In the genomic region with DNA sequence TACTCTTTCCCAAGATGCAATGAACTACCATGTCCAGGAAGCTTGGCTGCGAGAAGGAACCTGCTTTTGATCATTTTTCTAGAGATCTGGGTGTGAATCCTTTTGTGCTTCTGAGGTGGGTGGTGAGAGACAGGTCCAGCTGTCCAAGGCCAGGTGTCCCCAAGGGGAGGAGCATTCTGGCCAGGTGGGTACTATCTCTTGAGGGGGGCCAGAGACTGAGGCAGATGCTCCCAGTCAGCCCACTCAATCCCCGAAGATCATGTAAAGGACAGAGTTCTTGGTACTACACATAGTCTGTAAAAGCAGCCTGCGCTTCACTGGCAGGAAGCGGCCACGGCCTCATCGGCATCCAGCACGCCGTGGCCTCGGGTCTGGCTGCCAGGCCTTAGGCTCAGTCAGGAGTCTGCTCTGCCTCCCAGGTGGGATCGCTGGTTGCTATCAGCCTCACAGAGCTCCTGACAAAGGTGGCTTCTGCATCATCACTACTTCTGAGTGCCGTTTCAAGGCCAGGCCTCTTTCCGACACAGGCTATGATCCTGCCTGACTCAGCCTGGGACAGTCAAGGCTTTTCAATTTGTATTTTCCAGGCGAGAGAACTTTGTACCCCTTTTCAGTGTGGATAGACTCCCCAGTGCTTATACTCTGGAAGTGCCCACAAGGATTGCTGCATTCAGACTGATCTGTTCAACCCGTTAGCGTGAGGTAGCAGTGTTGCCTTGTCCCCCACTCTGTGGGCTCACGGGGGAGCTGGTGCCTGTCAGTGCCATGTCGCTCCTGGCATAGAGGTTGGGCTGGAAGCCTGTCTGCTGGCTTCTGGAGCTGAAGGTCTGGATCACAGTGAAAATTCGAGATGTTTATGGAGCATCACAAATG, we compare ENCODE assay signal across 1 cellular context.
A peak's percentile ranks its signal among the peaks of the same experiment; 100 is the strongest.
TF ChIP-seq lines count a peak whose summit lies in the region.

No MANE protein-coding gene starts in this region.

TF ChIP-seq in HepG2, 621 proteins besides CTCF, POLR2A, EP300 and RAD21 (continued from another document and continues in another):
- TF ChIP-seq, protein P1, sequence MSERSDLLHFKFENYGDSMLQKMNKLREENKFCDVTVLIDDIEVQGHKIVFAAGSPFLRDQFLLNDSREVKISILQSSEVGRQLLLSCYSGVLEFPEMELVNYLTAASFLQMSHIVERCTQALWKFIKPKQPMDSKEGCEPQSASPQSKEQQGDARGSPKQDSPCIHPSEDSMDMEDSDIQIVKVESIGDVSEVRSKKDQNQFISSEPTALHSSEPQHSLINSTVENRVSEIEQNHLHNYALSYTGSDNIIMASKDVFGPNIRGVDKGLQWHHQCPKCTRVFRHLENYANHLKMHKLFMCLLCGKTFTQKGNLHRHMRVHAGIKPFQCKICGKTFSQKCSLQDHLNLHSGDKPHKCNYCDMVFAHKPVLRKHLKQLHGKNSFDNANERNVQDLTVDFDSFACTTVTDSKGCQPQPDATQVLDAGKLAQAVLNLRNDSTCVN (CRISPR knock-in tag; IDR thresholded peaks at IDR 0.05; ENCODE audit: borderline replicate concordance) = no peak
- TF ChIP-seq SNRNP70 (IDR thresholded peaks at IDR 0.05; ENCODE audit: low read depth, low read length) (no peak), ZNF737 (CRISPR knock-in tag; IDR thresholded peaks at IDR 0.05; ENCODE audit: borderline replicate concordance) (no peak), MAZ (IDR thresholded peaks at IDR 0.05; ENCODE audit: borderline replicate concordance, low read depth, low read length) (no peak), MAZ (CRISPR knock-in tag; IDR thresholded peaks at IDR 0.05; ENCODE audit: low read depth) (no peak), BCL6 (CRISPR knock-in tag; IDR thresholded peaks at IDR 0.05) (0 out of 2 replicates have a peak, but pooled peaks have one; percentile 13), FOSL1 (CRISPR knock-in tag; IDR thresholded peaks at IDR 0.05; ENCODE audit: borderline replicate concordance) (no peak), RFX5 (IDR thresholded peaks at IDR 0.05; ENCODE audit: low read depth, low read length) (no peak), ZSCAN29 (CRISPR knock-in tag; conservative IDR thresholded peaks at IDR 0.05) (0 out of 2 replicates have a peak, but pooled peaks have one; percentile 29), SP4 (CRISPR knock-in tag; IDR thresholded peaks at IDR 0.05) (0 out of 2 replicates have a peak, but pooled peaks have one; percentile 45), MXI1 (IDR thresholded peaks at IDR 0.05; ENCODE audit: borderline replicate concordance, low read depth, low read length) (no peak; the same call in 2 of the 3 replicates), ZNF577 (CRISPR knock-in tag; IDR thresholded peaks at IDR 0.05; ENCODE audit: borderline replicate concordance, low read depth) (no peak), ZNF766 (CRISPR knock-in tag; IDR thresholded peaks at IDR 0.05; ENCODE audit: borderline replicate concordance) (no peak), FOXK2 (IDR thresholded peaks at IDR 0.05) (no peak), POLR2AphosphoS5 (IDR thresholded peaks at IDR 0.05; ENCODE audit: low read depth, low read length) (no peak), HCFC1 (IDR thresholded peaks at IDR 0.05; ENCODE audit: low read depth, low read length) (no peak), SKI (IDR thresholded peaks at IDR 0.05; ENCODE audit: partially characterized antibody) (no peak), ZNF329 (CRISPR knock-in tag; IDR thresholded peaks at IDR 0.05; ENCODE audit: low read depth) (no peak), CHCHD3 (CRISPR knock-in tag; IDR thresholded peaks at IDR 0.05) (no peak), CCAR2 (optimal IDR thresholded peaks at IDR 0.05; ENCODE audit: low read depth, low read length) (no peak), ZBTB1 (CRISPR knock-in tag; IDR thresholded peaks at IDR 0.05; ENCODE audit: borderline replicate concordance) (no peak), ZBTB8A (CRISPR knock-in tag; IDR thresholded peaks at IDR 0.05; ENCODE audit: borderline replicate concordance, low read depth) (no peak), ZBTB20 (CRISPR knock-in tag; IDR thresholded peaks at IDR 0.05; ENCODE audit: borderline replicate concordance, low read depth) (no peak; the same call in none of the 2 replicates), STAT5B (CRISPR knock-in tag; IDR thresholded peaks at IDR 0.05) (no peak), ZNF570 (CRISPR knock-in tag; IDR thresholded peaks at IDR 0.05; ENCODE audit: borderline replicate concordance) (no peak), KLF9 (CRISPR knock-in tag; IDR thresholded peaks at IDR 0.05; ENCODE audit: low read depth) (no peak; the same call in 1 of the 2 replicates)
- TF ChIP-seq, protein P2, sequence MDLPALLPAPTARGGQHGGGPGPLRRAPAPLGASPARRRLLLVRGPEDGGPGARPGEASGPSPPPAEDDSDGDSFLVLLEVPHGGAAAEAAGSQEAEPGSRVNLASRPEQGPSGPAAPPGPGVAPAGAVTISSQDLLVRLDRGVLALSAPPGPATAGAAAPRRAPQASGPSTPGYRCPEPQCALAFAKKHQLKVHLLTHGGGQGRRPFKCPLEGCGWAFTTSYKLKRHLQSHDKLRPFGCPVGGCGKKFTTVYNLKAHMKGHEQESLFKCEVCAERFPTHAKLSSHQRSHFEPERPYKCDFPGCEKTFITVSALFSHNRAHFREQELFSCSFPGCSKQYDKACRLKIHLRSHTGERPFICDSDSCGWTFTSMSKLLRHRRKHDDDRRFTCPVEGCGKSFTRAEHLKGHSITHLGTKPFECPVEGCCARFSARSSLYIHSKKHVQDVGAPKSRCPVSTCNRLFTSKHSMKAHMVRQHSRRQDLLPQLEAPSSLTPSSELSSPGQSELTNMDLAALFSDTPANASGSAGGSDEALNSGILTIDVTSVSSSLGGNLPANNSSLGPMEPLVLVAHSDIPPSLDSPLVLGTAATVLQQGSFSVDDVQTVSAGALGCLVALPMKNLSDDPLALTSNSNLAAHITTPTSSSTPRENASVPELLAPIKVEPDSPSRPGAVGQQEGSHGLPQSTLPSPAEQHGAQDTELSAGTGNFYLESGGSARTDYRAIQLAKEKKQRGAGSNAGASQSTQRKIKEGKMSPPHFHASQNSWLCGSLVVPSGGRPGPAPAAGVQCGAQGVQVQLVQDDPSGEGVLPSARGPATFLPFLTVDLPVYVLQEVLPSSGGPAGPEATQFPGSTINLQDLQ (CRISPR knock-in tag; IDR thresholded peaks at IDR 0.05) = no peak; the same call in 1 of the 2 replicates
- TF ChIP-seq, protein P3, sequence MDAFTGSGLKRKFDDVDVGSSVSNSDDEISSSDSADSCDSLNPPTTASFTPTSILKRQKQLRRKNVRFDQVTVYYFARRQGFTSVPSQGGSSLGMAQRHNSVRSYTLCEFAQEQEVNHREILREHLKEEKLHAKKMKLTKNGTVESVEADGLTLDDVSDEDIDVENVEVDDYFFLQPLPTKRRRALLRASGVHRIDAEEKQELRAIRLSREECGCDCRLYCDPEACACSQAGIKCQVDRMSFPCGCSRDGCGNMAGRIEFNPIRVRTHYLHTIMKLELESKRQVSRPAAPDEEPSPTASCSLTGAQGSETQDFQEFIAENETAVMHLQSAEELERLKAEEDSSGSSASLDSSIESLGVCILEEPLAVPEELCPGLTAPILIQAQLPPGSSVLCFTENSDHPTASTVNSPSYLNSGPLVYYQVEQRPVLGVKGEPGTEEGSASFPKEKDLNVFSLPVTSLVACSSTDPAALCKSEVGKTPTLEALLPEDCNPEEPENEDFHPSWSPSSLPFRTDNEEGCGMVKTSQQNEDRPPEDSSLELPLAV (CRISPR knock-in tag; conservative IDR thresholded peaks at IDR 0.05; ENCODE audit: low read depth) = no peak
- TF ChIP-seq, protein P4, sequence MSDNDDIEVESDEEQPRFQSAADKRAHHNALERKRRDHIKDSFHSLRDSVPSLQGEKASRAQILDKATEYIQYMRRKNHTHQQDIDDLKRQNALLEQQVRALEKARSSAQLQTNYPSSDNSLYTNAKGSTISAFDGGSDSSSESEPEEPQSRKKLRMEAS (IDR thresholded peaks at IDR 0.05) = no peak
- TF ChIP-seq, protein P5, sequence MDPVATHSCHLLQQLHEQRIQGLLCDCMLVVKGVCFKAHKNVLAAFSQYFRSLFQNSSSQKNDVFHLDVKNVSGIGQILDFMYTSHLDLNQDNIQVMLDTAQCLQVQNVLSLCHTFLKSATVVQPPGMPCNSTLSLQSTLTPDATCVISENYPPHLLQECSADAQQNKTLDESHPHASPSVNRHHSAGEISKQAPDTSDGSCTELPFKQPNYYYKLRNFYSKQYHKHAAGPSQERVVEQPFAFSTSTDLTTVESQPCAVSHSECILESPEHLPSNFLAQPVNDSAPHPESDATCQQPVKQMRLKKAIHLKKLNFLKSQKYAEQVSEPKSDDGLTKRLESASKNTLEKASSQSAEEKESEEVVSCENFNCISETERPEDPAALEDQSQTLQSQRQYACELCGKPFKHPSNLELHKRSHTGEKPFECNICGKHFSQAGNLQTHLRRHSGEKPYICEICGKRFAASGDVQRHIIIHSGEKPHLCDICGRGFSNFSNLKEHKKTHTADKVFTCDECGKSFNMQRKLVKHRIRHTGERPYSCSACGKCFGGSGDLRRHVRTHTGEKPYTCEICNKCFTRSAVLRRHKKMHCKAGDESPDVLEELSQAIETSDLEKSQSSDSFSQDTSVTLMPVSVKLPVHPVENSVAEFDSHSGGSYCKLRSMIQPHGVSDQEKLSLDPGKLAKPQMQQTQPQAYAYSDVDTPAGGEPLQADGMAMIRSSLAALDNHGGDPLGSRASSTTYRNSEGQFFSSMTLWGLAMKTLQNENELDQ (CRISPR knock-in tag; IDR thresholded peaks at IDR 0.05; ENCODE audit: borderline replicate concordance) = no peak
- TF ChIP-seq, protein P6, sequence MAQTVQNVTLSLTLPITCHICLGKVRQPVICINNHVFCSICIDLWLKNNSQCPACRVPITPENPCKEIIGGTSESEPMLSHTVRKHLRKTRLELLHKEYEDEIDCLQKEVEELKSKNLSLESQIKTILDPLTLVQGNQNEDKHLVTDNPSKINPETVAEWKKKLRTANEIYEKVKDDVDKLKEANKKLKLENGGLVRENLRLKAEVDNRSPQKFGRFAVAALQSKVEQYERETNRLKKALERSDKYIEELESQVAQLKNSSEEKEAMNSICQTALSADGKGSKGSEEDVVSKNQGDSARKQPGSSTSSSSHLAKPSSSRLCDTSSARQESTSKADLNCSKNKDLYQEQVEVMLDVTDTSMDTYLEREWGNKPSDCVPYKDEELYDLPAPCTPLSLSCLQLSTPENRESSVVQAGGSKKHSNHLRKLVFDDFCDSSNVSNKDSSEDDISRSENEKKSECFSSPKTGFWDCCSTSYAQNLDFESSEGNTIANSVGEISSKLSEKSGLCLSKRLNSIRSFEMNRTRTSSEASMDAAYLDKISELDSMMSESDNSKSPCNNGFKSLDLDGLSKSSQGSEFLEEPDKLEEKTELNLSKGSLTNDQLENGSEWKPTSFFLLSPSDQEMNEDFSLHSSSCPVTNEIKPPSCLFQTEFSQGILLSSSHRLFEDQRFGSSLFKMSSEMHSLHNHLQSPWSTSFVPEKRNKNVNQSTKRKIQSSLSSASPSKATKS (CRISPR knock-in tag; IDR thresholded peaks at IDR 0.05) = no peak
- TF ChIP-seq, protein P7, sequence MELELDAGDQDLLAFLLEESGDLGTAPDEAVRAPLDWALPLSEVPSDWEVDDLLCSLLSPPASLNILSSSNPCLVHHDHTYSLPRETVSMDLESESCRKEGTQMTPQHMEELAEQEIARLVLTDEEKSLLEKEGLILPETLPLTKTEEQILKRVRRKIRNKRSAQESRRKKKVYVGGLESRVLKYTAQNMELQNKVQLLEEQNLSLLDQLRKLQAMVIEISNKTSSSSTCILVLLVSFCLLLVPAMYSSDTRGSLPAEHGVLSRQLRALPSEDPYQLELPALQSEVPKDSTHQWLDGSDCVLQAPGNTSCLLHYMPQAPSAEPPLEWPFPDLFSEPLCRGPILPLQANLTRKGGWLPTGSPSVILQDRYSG (CRISPR knock-in tag; IDR thresholded peaks at IDR 0.05) = no peak
- TF ChIP-seq, protein P8, sequence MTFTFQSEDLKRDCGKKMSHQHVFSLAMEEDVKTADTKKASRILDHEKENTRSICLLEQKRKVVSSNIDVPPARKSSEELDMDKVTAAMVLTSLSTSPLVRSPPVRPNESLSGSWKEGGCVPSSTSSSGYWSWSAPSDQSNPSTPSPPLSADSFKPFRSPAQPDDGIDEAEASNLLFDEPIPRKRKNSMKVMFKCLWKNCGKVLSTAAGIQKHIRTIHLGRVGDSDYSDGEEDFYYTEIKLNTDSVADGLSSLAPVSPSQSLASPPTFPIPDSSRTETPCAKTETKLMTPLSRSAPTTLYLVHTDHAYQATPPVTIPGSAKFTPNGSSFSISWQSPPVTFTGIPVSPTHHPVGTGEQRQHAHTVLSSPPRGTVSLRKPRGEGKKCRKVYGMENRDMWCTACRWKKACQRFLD (CRISPR knock-in tag; IDR thresholded peaks at IDR 0.05; ENCODE audit: borderline replicate concordance) = peak; percentile 14; the same call in 1 of the 2 replicates
- TF ChIP-seq, protein P9, sequence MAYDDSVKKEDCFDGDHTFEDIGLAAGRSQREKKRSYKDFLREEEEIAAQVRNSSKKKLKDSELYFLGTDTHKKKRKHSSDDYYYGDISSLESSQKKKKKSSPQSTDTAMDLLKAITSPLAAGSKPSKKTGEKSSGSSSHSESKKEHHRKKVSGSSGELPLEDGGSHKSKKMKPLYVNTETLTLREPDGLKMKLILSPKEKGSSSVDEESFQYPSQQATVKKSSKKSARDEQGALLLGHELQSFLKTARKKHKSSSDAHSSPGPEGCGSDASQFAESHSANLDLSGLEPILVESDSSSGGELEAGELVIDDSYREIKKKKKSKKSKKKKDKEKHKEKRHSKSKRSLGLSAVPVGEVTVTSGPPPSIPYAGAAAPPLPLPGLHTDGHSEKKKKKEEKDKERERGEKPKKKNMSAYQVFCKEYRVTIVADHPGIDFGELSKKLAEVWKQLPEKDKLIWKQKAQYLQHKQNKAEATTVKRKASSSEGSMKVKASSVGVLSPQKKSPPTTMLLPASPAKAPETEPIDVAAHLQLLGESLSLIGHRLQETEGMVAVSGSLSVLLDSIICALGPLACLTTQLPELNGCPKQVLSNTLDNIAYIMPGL (CRISPR knock-in tag; IDR thresholded peaks at IDR 0.05; ENCODE audit: borderline replicate concordance in 1 of 2, low read depth in 1 of 2) = no peak
- TF ChIP-seq, protein P10, sequence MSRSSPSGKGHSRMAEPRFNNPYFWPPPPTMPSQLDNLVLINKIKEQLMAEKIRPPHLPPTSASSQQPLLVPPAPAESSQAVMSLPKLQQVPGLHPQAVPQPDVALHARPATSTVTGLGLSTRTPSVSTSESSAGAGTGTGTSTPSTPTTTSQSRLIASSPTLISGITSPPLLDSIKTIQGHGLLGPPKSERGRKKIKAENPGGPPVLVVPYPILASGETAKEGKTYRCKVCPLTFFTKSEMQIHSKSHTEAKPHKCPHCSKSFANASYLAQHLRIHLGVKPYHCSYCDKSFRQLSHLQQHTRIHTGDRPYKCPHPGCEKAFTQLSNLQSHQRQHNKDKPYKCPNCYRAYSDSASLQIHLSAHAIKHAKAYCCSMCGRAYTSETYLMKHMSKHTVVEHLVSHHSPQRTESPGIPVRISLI (CRISPR knock-in tag; IDR thresholded peaks at IDR 0.05; ENCODE audit: borderline replicate concordance) = no peak
- TF ChIP-seq, protein P11, sequence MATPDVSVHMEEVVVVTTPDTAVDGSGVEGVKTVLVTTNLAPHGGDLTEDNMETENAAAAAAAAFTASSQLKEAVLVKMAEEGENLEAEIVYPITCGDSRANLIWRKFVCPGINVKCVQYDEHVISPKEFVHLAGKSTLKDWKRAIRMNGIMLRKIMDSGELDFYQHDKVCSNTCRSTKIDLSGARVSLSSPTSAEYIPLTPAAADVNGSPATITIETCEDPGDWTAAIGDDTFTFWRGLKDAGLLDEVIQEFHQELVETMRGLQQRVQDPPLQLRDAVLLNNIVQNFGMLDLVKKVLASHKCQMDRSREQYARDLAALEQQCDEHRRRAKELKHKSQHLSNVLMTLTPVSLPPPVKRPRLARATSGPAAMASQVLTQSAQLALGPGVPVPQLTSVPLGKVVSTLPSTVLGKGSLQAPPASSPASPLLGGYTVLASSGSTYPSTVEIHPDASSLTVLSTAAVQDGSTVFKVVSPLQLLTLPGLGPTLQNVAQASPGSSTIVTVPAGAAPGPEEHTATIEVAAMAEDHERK (CRISPR knock-in tag; IDR thresholded peaks at IDR 0.05; ENCODE audit: low read depth) = no peak
- TF ChIP-seq, protein P12, sequence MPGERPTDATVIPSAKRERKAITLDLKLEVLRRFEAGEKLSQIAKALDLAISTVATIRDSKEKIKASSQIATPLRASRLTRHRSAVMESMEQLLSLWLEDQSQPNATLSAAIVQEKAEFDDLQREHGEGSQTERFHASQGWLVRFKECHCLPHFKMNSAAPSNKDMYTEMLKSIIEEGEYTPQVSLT (CRISPR knock-in tag; IDR thresholded peaks at IDR 0.05; ENCODE audit: borderline replicate concordance, low read depth) = no peak
